ENCODE assay signal across 1 cellular context in genomic region chr10:34679177-34679576, GRCh38.
TF ChIP-seq lines count a peak whose summit lies in the region.

No MANE protein-coding gene starts in this region.

TF ChIP-seq in GM23338, 12 proteins besides CTCF, POLR2A, EP300 and RAD21 (continued from another document):
- TF ChIP-seq ZNF462 (CRISPR knock-in tag; IDR thresholded peaks at IDR 0.05) (no peak), STAT1 (IDR thresholded peaks at IDR 0.05; ENCODE audit: unreplicated experiment) (no peak), CREB1 (CRISPR knock-in tag; IDR thresholded peaks at IDR 0.05; ENCODE audit: low read depth) (no peak)
